ENCODE assay signal across 19 cellular contexts in the genomic region with DNA sequence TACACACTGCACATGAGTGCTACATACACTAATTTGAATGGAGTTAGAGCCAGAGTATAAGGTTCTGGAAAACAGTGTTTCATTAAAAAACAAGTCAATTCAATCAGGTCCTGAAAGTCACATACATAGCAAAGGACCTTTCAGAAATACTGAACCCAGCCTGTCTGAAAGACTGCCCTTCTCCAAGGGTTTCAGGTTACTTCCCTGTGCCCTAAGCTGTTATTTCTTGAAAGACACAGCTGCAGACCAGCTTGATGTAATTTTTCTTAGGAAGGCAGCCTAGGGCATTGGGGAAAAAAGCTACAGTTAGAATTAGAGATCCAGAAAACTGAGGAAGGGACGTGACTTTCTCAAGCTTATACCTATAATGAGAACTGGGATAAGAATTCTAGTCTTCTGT.
A peak's percentile ranks its signal among the peaks of the same experiment; 100 is the strongest.
DNase-seq lines count a peak whose midpoint lies in the region; ATAC-seq and TF ChIP-seq lines count a peak whose summit lies in the region.
"Had no signal": no experiment of that assay in that cellular context is flagged by ENCODE, and none has a peak within 500 bp of the region (broad histone marks: within the 10 kb centered on the region; RNA-seq: fewer than 3 reads in every experiment).

No MANE protein-coding gene starts in this region.

- TF ChIP-seq CTCF in WTC11 (IDR thresholded peaks at IDR 0.05) (no peak), omental fat pad (IDR thresholded peaks at IDR 0.05) (no peak)

- no peaks in the 10 kb centered on the region for H3K27me3 Mint-ChIP-seq in WTC11 (ENCODE audit: low read depth)

- H3K9me3 Mint-ChIP-seq in WTC11, result peaks cover 3% of the 10 kb centered on the region; the same call in 1 of the 2 replicates

- no peaks in the 10 kb centered on the region for H3K9me3 ChIP-seq in trophoblast cell (ENCODE audit: insufficient read depth, low read depth, low read length)

- H4K12ac ChIP-seq in trophoblast cell (ENCODE audit: low read depth, low read length), result no peak overlapping the region

- H3K4me2 ChIP-seq in trophoblast cell (ENCODE audit: low read length), result no peak overlapping the region

- no peak overlapping the region for H2BK120ac ChIP-seq in trophoblast cell (ENCODE audit: insufficient read depth, low read length, poor library complexity)

- peak overlapping the region; percentile 41 for H3K27ac ChIP-seq in trophoblast cell (ENCODE audit: low read depth, low read length)
- H3K27ac ChIP-seq: RWPE1 had no signal

- H3K36me3 Mint-ChIP-seq in WTC11, result no peaks in the 10 kb centered on the region
- H3K36me3 Mint-ChIP-seq: CD14-positive monocyte had no signal

- DNase-seq in H7 (peak; percentile 8), WTC11 (ENCODE audit: low spot score) (no peak), iPS-NIHi7 (ENCODE audit: extremely low spot score) (peak; percentile 28), trophoblast cell (no peak), SW 1271 (lab: John Stamatoyannopoulos, UW) (no peak), omental fat pad (ENCODE audit: low spot score) (no peak)
- DNase-seq: DMS 273 treated with DMSO at 0.1 percent for 48 hours, GF-D8, NCI-H1105, NCI-H2081, NCI-H2227 treated with DMSO at 0.1 percent for 48 hours, NCI-H510A treated with DMSO at 0.1 percent for 48 hours, NCI-H774, PC-3 had no signal

- no peak overlapping the region for H4K91ac ChIP-seq in trophoblast cell (ENCODE audit: low read depth, low read length)

- no peak overlapping the region for H3K4me3 Mint-ChIP-seq in WTC11
- H3K4me3 Mint-ChIP-seq: CD14-positive monocyte had no signal

- no peak overlapping the region for H3K14ac ChIP-seq in trophoblast cell (ENCODE audit: low read length)

- H3K4ac ChIP-seq in trophoblast cell (ENCODE audit: low read depth, low read length), result no peak overlapping the region

- H3K27ac Mint-ChIP-seq in WTC11, result no peak overlapping the region
- H3K27ac Mint-ChIP-seq: CD14-positive monocyte had no signal

- H3K23ac ChIP-seq in trophoblast cell (ENCODE audit: low read length), result no peak overlapping the region

- no peak overlapping the region for H2BK12ac ChIP-seq in trophoblast cell (ENCODE audit: low read length)

- no peak overlapping the region for H2AK5ac ChIP-seq in trophoblast cell (ENCODE audit: low read length)

- H2AFZ ChIP-seq in trophoblast cell (ENCODE audit: insufficient read depth, low read length, poor library complexity), result no peak overlapping the region

- H3K4me3 ChIP-seq in H7 (ENCODE audit: insufficient read depth, low read depth, low read length) (no peak overlapping the region), trophoblast cell (ENCODE audit: low read depth, low read length) (no peak overlapping the region)
- H3K4me3 ChIP-seq: K562 had no signal

- no peaks in the 10 kb centered on the region for H3K27me3 ChIP-seq in H7 (ENCODE audit: control insufficient read depth, insufficient read depth, low read length)
- no peaks in the 10 kb centered on the region for H3K27me3 ChIP-seq in trophoblast cell (ENCODE audit: insufficient read depth, low read length)

- no peak overlapping the region for H2BK5ac ChIP-seq in trophoblast cell (ENCODE audit: low read depth, low read length, poor library complexity)

- H3K4me1 Mint-ChIP-seq in WTC11, result peaks cover 15% of the 10 kb centered on the region

- H3K36me3 ChIP-seq in H7 (replicated peaks; ENCODE audit: control insufficient read depth, insufficient read depth, low read length) (no peaks in the 10 kb centered on the region), trophoblast cell (ENCODE audit: control insufficient read depth in 1 of 2, insufficient read depth in 2 of 2, low read length in 2 of 2) (no peaks in the 10 kb centered on the region)

- no peaks in the 10 kb centered on the region for H3K4me1 ChIP-seq in trophoblast cell (ENCODE audit: control insufficient read depth in 1 of 2, insufficient read depth in 2 of 2, low read length in 2 of 2)

- ATAC-seq in WTC11 (peak; percentile 47; the same call in 1 of the 2 replicates), HG03432 (IDR thresholded peaks at IDR 0.05; ENCODE audit: unreplicated experiment) (no peak), omental fat pad (ENCODE audit: low FRiP score) (no peak)
- ATAC-seq: HCT116, K562, PC-3 had no signal

- no peaks in the 10 kb centered on the region for H3K79me2 ChIP-seq in trophoblast cell (ENCODE audit: control insufficient read depth, insufficient read depth, low read length, poor library complexity)

- no CpG with 5 or more reads among the region's 1 CpG for WGBS in trophoblast cell (ENCODE audit: extremely low coverage, insufficient coverage, insufficient read length)

- H3K9ac ChIP-seq in trophoblast cell (ENCODE audit: low read length), result no peak overlapping the region

- no peak overlapping the region for H3K18ac ChIP-seq in trophoblast cell (ENCODE audit: low read length)

- H3K79me1 ChIP-seq in trophoblast cell (ENCODE audit: low read length), result no peaks in the 10 kb centered on the region

- H4K8ac ChIP-seq in trophoblast cell (ENCODE audit: low read depth, low read length), result no peak overlapping the region

- CTCF ChIA-PET in WTC11 (lab: Charles Lee), result no interaction called here

- POLR2A ChIA-PET in WTC11 (lab: Charles Lee), result no interaction called here

TF ChIP-seq in WTC11, 78 proteins besides CTCF, POLR2A, EP300 and RAD21:
- TF ChIP-seq KAT7 (CRISPR knock-in tag; IDR thresholded peaks at IDR 0.05; ENCODE audit: borderline replicate concordance), result no peak
- TF ChIP-seq, protein P1, sequence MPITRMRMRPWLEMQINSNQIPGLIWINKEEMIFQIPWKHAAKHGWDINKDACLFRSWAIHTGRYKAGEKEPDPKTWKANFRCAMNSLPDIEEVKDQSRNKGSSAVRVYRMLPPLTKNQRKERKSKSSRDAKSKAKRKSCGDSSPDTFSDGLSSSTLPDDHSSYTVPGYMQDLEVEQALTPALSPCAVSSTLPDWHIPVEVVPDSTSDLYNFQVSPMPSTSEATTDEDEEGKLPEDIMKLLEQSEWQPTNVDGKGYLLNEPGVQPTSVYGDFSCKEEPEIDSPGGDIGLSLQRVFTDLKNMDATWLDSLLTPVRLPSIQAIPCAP (CRISPR knock-in tag; IDR thresholded peaks at IDR 0.05), result no peak
- TF ChIP-seq, protein P2, sequence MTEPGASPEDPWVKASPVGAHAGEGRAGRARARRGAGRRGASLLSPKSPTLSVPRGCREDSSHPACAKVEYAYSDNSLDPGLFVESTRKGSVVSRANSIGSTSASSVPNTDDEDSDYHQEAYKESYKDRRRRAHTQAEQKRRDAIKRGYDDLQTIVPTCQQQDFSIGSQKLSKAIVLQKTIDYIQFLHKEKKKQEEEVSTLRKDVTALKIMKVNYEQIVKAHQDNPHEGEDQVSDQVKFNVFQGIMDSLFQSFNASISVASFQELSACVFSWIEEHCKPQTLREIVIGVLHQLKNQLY (CRISPR knock-in tag; IDR thresholded peaks at IDR 0.05), result no peak

Comparison
In these comparisons a context has a peak if more than half of its experiments do, and no peak if none do; other contexts are left out.
1. DNase-seq: peak in H7 (single experiment) and iPS-NIHi7 (single experiment); none in WTC11 (single experiment), trophoblast cell (0 of 2), SW 1271 (0 of 2) and omental fat pad (single experiment).